ENCODE assay signal across 8 cellular contexts in genomic region chr22:45246060-45246985, GRCh38. TPM values are rescaled to one million over a fixed set of nuclear protein-coding genes. Genes with fewer than 3 reads are reported as not detected.
DNase-seq lines count a peak whose midpoint lies in the region; ATAC-seq and TF ChIP-seq lines count a peak whose summit lies in the region.

No MANE protein-coding gene starts in this region.

- DNase-seq in AG09309 (ENCODE audit: low read depth) (peak; percentile 94), LHCN-M2 (ENCODE audit: low read depth) (peak; percentile 76), ecto neural progenitor cell (ENCODE audit: low spot score) (peak; percentile 40), MV-4-11 (lab: John Stamatoyannopoulos, UW) (no peak), substantia nigra (lab: John Stamatoyannopoulos, UW) (no peak)

- peak overlapping the region; percentile 61 for H3K9ac ChIP-seq in mucosa of stomach (ENCODE audit: low read length)

- H3K9me3 ChIP-seq in mucosa of stomach (ENCODE audit: control insufficient read depth, low read length) = no peaks in the 10 kb centered on the region

- no peaks in the 10 kb centered on the region for H3K36me3 ChIP-seq in mucosa of stomach (ENCODE audit: control insufficient read depth, insufficient read depth, low read length)

- no peak for TF ChIP-seq CTCF in AG09309 (IDR thresholded peaks at IDR 0.05; ENCODE audit: control insufficient read depth, insufficient read depth, low read depth, low read length, missing control alignments)

- no peak for ATAC-seq in GM21825 (IDR thresholded peaks at IDR 0.05; ENCODE audit: unreplicated experiment)
- ATAC-seq in HG02759 (IDR thresholded peaks at IDR 0.05; ENCODE audit: unreplicated experiment) = no peak

- H3K27ac ChIP-seq in substantia nigra (ENCODE audit: low read depth, low read length, poor library complexity, severe bottlenecking) = no peak overlapping the region

- H3K4me3 ChIP-seq in AG09309 (ENCODE audit: control insufficient read depth, low read depth, low read length) (no peak overlapping the region), mucosa of stomach (ENCODE audit: low read length) (no peak overlapping the region)

- H3K27me3 ChIP-seq in mucosa of stomach (ENCODE audit: control insufficient read depth, insufficient read depth, low read length) = no peaks in the 10 kb centered on the region

- H3K4me1 ChIP-seq in mucosa of stomach (ENCODE audit: control insufficient read depth, insufficient read depth, low read length) = peaks cover 44% of the 10 kb centered on the region

RNA-seq across cellular contexts. Expression of gene KIAA0930, which starts 5.6 kb away (rescaled TPM):
- 27.3 and 31.7 TPM in 2 replicates for total RNA-seq in LHCN-M2 (2014; rRNA removed)
- polyA plus RNA-seq in LHCN-M2 (2012) = 28.8 TPM

RNA-seq across cellular contexts. Expression of gene UPK3A, which starts 38.4 kb away (rescaled TPM):
- not detected in 2 replicates for total RNA-seq in LHCN-M2 (2014; rRNA removed)
- polyA plus RNA-seq in LHCN-M2 (2012) = not detected

Comparison
In these comparisons a context has a peak if more than half of its experiments do, and no peak if none do; other contexts are left out.
1. DNase-seq: peak in AG09309 (single experiment), LHCN-M2 (single experiment) and ecto neural progenitor cell (single experiment); none in MV-4-11 (single experiment) and substantia nigra (0 of 49).